In the genomic region with DNA sequence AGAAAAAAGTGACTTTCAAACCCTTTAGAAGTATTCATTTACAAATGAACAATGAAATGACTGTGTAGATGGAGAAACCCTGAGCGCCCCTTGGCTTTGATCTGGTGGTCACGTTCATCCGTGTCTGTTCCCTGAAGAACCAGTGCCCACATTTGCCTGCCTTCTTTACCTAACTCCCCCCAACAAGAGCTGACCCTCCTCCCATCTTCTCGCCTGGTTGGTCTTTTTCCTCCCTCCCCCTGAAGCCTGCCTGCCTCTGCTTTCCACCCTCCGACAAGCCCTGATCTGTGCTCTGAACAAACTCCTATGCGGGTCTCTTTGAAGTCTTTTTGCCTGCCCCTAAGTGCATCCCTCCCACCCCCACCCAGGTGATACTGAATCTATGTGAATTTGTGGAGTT, we compare ENCODE assay signal across 30 cellular contexts.
"Had no signal": no experiment of that assay in that cellular context is flagged by ENCODE, and none has a peak within 500 bp of the region (broad histone marks: within the 10 kb centered on the region; RNA-seq: fewer than 3 reads in every experiment).

No MANE protein-coding gene starts in this region.

- ATAC-seq: activated CD4-positive, alpha-beta T cell treated with anti-CD3 and anti-CD28 coated beads for 36 hours; activated CD8-positive, alpha-beta memory T cell treated with anti-CD3 and anti-CD28 coated beads, Interleukin-2, amount 10 ng/mL, durations not matched to agents 7 days and 5 days; activated CD8-positive, alpha-beta T cell treated with anti-CD3 and anti-CD28 coated beads, Interleukin-2, amount 10 ng/mL, durations not matched to agents 7 days and 5 days; activated naive CD4-positive, alpha-beta T cell treated with anti-CD3 and anti-CD28 coated beads, Interleukin-2, amount 50 U/mL, for 72 hours; gastroesophageal sphincter had no signal

- H3K4me3 Mint-ChIP-seq: activated CD4-positive, alpha-beta memory T cell treated with anti-CD3 and anti-CD28 coated beads for 36 hours; activated CD4-positive, alpha-beta T cell treated with anti-CD3 and anti-CD28 coated beads for 36 hours; activated CD4-positive, alpha-beta T cell treated with anti-CD3 and anti-CD28 coated beads, Interleukin-2, amount 10 ng/mL, durations not matched to agents 24 days and 14 days; activated CD8-positive, alpha-beta memory T cell treated with anti-CD3 and anti-CD28 coated beads, Interleukin-2, amount 10 ng/mL, durations not matched to agents 7 days and 5 days; activated CD8-positive, alpha-beta T cell treated with anti-CD3 and anti-CD28 coated beads, Interleukin-2, amount 10 ng/mL, durations not matched to agents 7 days and 5 days; activated naive CD4-positive, alpha-beta T cell treated with anti-CD3 and anti-CD28 coated beads, Interleukin-2, amount 10 ng/mL, durations not matched to agents 7 days and 5 days; activated naive CD8-positive, alpha-beta T cell treated with anti-CD3 and anti-CD28 coated beads, Interleukin-2, amount 10 ng/mL, durations not matched to agents 7 days and 5 days; activated T-helper 1 cell treated with anti-CD3 and anti-CD28 coated beads, Interleukin-12 subunit alpha, Interleukin-12 subunit beta, Interleukin-2, Interleukin-4 antibody, amounts not matched to agents 30 ng/mL and 10 ng/mL and 1 ng/mL, durations not matched to agents 14 hours and 24 hours and 36 hours; brain had no signal

- H3K27ac ChIP-seq: ascending aorta, breast epithelium, cardiac muscle cell, colonic mucosa, epithelial cell of prostate, esophagus squamous epithelium, gastroesophageal sphincter had no signal

- H3K9me3 Mint-ChIP-seq: activated CD4-positive, alpha-beta memory T cell treated with anti-CD3 and anti-CD28 coated beads for 36 hours; activated CD4-positive, alpha-beta T cell treated with anti-CD3 and anti-CD28 coated beads, Interleukin-2, amount 10 ng/mL, durations not matched to agents 24 days and 14 days; activated naive CD4-positive, alpha-beta T cell treated with anti-CD3 and anti-CD28 coated beads, Interleukin-2, amount 10 ng/mL, durations not matched to agents 7 days and 5 days; activated naive CD8-positive, alpha-beta T cell treated with anti-CD3 and anti-CD28 coated beads, Interleukin-2, amount 10 ng/mL, durations not matched to agents 7 days and 5 days; activated T-helper 1 cell treated with anti-CD3 and anti-CD28 coated beads, Interleukin-12 subunit alpha, Interleukin-12 subunit beta, Interleukin-2, Interleukin-4 antibody, amounts not matched to agents 30 ng/mL and 10 ng/mL and 1 ng/mL, durations not matched to agents 14 hours and 24 hours and 36 hours; activated T-helper 2 cell treated with anti-CD3 and anti-CD28 coated beads, Interferon-gamma antibody, Interleukin-2, Interleukin-4, amounts not matched to agents 10 μg/mL and 5 μg/mL and 100 μg/mL, durations not matched to agents 14 hours and 24 hours and 36 hours had no signal

- H3K36me3 ChIP-seq: ascending aorta, breast epithelium, cardiac muscle cell, colonic mucosa, esophagus squamous epithelium, gastroesophageal sphincter had no signal

- H3K4me3 ChIP-seq: ascending aorta, breast epithelium, cardiac muscle cell, colonic mucosa, esophagus squamous epithelium, gastroesophageal sphincter had no signal

- H3K27me3 Mint-ChIP-seq: activated CD4-positive, alpha-beta memory T cell treated with anti-CD3 and anti-CD28 coated beads for 36 hours; activated CD4-positive, alpha-beta T cell treated with anti-CD3 and anti-CD28 coated beads for 36 hours; activated CD4-positive, alpha-beta T cell treated with anti-CD3 and anti-CD28 coated beads, Interleukin-2, amount 10 ng/mL, durations not matched to agents 24 days and 14 days; activated CD8-positive, alpha-beta memory T cell treated with anti-CD3 and anti-CD28 coated beads, Interleukin-2, amount 10 ng/mL, durations not matched to agents 7 days and 5 days; activated naive CD4-positive, alpha-beta T cell treated with anti-CD3 and anti-CD28 coated beads, Interleukin-2, amount 10 ng/mL, durations not matched to agents 7 days and 5 days; activated naive CD8-positive, alpha-beta T cell treated with anti-CD3 and anti-CD28 coated beads, Interleukin-2, amount 10 ng/mL, durations not matched to agents 7 days and 5 days had no signal

- H3K27ac Mint-ChIP-seq: activated CD4-positive, alpha-beta memory T cell treated with anti-CD3 and anti-CD28 coated beads for 36 hours; activated CD4-positive, alpha-beta T cell treated with anti-CD3 and anti-CD28 coated beads for 36 hours; activated CD4-positive, alpha-beta T cell treated with anti-CD3 and anti-CD28 coated beads, Interleukin-2, amount 10 ng/mL, durations not matched to agents 24 days and 14 days; activated CD8-positive, alpha-beta memory T cell treated with anti-CD3 and anti-CD28 coated beads, Interleukin-2, amount 10 ng/mL, durations not matched to agents 7 days and 5 days; activated CD8-positive, alpha-beta T cell treated with anti-CD3 and anti-CD28 coated beads, Interleukin-2, amount 10 ng/mL, durations not matched to agents 7 days and 5 days; activated naive CD4-positive, alpha-beta T cell treated with anti-CD3 and anti-CD28 coated beads, Interleukin-2, amount 10 ng/mL, durations not matched to agents 7 days and 5 days; activated naive CD8-positive, alpha-beta T cell treated with anti-CD3 and anti-CD28 coated beads, Interleukin-2, amount 10 ng/mL, durations not matched to agents 7 days and 5 days; activated T-helper 1 cell treated with anti-CD3 and anti-CD28 coated beads, Interleukin-12 subunit alpha, Interleukin-12 subunit beta, Interleukin-2, Interleukin-4 antibody, amounts not matched to agents 30 ng/mL and 10 ng/mL and 1 ng/mL, durations not matched to agents 14 hours and 24 hours and 36 hours; activated T-helper 2 cell treated with anti-CD3 and anti-CD28 coated beads, Interferon-gamma antibody, Interleukin-2, Interleukin-4, amounts not matched to agents 10 μg/mL and 5 μg/mL and 100 μg/mL, durations not matched to agents 14 hours and 24 hours and 36 hours had no signal

- H3K9me3 ChIP-seq: ascending aorta, colonic mucosa, esophagus squamous epithelium, gastroesophageal sphincter had no signal

- H3K4me1 ChIP-seq: breast epithelium, colonic mucosa, esophagus squamous epithelium, gastroesophageal sphincter had no signal

- H3K27me3 ChIP-seq: ascending aorta, cardiac muscle cell, colonic mucosa, esophagus squamous epithelium, gastroesophageal sphincter had no signal

- H3K4me1 Mint-ChIP-seq: activated CD4-positive, alpha-beta T cell treated with anti-CD3 and anti-CD28 coated beads, Interleukin-2, amount 10 ng/mL, durations not matched to agents 24 days and 14 days; activated CD8-positive, alpha-beta memory T cell treated with anti-CD3 and anti-CD28 coated beads, Interleukin-2, amount 10 ng/mL, durations not matched to agents 7 days and 5 days; activated naive CD4-positive, alpha-beta T cell treated with anti-CD3 and anti-CD28 coated beads, Interleukin-2, amount 10 ng/mL, durations not matched to agents 7 days and 5 days had no signal

- DNase-seq: activated CD4-positive, alpha-beta memory T cell treated with anti-CD3 and anti-CD28 coated beads for 36 hours; activated CD4-positive, alpha-beta T cell treated with anti-CD3 and anti-CD28 coated beads for 36 hours; activated CD4-positive, alpha-beta T cell treated with anti-CD3 and anti-CD28 coated beads, Interleukin-2, amount 10 ng/mL, durations not matched to agents 24 days and 14 days; activated CD4-positive, CD25-positive, alpha-beta regulatory T cell; activated CD4-positive, CD25-positive, alpha-beta regulatory T cell treated with anti-CD3 and anti-CD28 coated beads, Interleukin-2, amount 50 U/mL, for 72 hours; activated CD8-positive, alpha-beta memory T cell treated with anti-CD3 and anti-CD28 coated beads, Interleukin-2, amount 10 ng/mL, durations not matched to agents 7 days and 5 days; activated CD8-positive, alpha-beta memory T cell treated with anti-CD3 and anti-CD28 coated beads, Interleukin-2, amount 50 U/mL, for 4 hours; activated CD8-positive, alpha-beta T cell treated with anti-CD3 and anti-CD28 coated beads, Interleukin-2, amount 10 ng/mL, durations not matched to agents 7 days and 5 days; activated gamma-delta T cell; activated naive CD4-positive, alpha-beta T cell; activated naive CD4-positive, alpha-beta T cell treated with anti-CD3 and anti-CD28 coated beads, Interleukin-2, amount 10 ng/mL, durations not matched to agents 7 days and 5 days; activated naive CD8-positive, alpha-beta T cell treated with anti-CD3 and anti-CD28 coated beads, Interleukin-2, amount 10 ng/mL, durations not matched to agents 7 days and 5 days; activated T-cell treated with anti-CD3 and anti-CD28 coated beads, Interleukin-2, amount 50 U/mL, for 1 hour; activated T-cell treated with anti-CD3 and anti-CD28 coated beads, Interleukin-2, amount 50 U/mL, for 48 hours; central memory CD4-positive, alpha-beta T cell; cerebellar nuclear complex; colonic mucosa; effector CD8-positive, alpha-beta T cell; esophagus squamous epithelium; foreskin melanocyte; T-helper 2 cell had no signal
